In the genomic region with DNA sequence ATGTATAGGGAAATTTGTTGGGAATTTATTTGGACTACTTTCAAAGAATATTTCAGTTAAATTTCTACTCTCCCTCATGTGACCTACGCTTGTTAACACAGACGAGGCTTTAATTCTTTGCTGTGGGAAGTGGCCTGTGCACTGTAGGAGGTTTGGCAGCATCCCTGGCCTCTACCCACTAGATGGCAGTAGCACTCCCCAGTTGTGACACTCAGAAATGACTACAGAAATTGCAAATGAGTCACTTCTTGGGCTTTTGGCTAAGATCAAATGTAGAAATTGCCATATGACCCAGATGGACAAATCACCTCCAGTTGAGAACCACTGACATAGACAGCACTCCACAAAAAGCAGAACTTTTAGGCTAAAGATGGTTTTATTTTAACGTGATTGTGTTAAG, we compare ENCODE assay signal across 8 cellular contexts. TPM values are rescaled to one million over a fixed set of nuclear protein-coding genes. Genes with fewer than 3 reads are reported as not detected.
DNase-seq lines count a peak whose midpoint lies in the region; ATAC-seq, FAIRE-seq and TF ChIP-seq lines count a peak whose summit lies in the region.

No MANE protein-coding gene starts in this region.

- H3K36me3 Mint-ChIP-seq in naive B cell = no peaks in the 10 kb centered on the region

- no peaks in the 10 kb centered on the region for H3K9me3 ChIP-seq in stomach

- H3K27ac ChIP-seq in stomach = no peak overlapping the region

- intact Hi-C loops in stomach (cut with DNase I; ENCODE audit: low total_unique reads) = no loop called here

- no peak for TF ChIP-seq POLR2A in GM12892 (IDR thresholded peaks at IDR 0.05; ENCODE audit: low read depth, low read length)
- TF ChIP-seq POLR2A in stomach (IDR thresholded peaks at IDR 0.05) = no peak

- H3K36me3 ChIP-seq in stomach = no peaks in the 10 kb centered on the region

- peaks cover 0 to 17% (median 0%) of the 10 kb centered on the region in 3 donors for H3K27me3 Mint-ChIP-seq in naive B cell

- peak; percentile 66 for ATAC-seq in HG03095 (IDR thresholded peaks at IDR 0.05; ENCODE audit: unreplicated experiment)
- ATAC-seq in naive B cell (ENCODE audit: low read depth in 2 of 2) = peak; percentile 38 to 67

- FAIRE-seq in A204.1 (lab: Jason Lieb, UNC) = peak; percentile 6
- FAIRE-seq in GM12892 (lab: Jason Lieb, UNC) = peak; percentile 96

- 13 to 25% (median 22%) methylated on average over 3 of the region's 3 CpGs for WGBS in stomach, 5 donors

- H3K27me3 ChIP-seq in stomach = no peaks in the 10 kb centered on the region

- H3K4me1 ChIP-seq in stomach = no peaks in the 10 kb centered on the region

- peak; percentile 17 for DNase-seq in GM12892 (ENCODE audit: insufficient read length)
- peak; percentile 3 for DNase-seq in NK-92 (lab: John Stamatoyannopoulos, UW; ENCODE audit: unreplicated experiment)
- peak; percentile 58 for DNase-seq in activated CD8-positive, alpha-beta memory T cell treated with anti-CD3 and anti-CD28 coated beads, Interleukin-2, amount 50 U/mL, for 4 hours
- DNase-seq in epithelial cell of proximal tubule (ENCODE audit: low read depth) = no peak
- DNase-seq in naive B cell = peak; percentile 25
- peak; percentile 65 for DNase-seq in stomach

- no peak overlapping the region for H3K4me3 ChIP-seq in epithelial cell of proximal tubule (ENCODE audit: low read depth, low read length)
- H3K4me3 ChIP-seq in stomach = no peak overlapping the region

- no peaks in the 10 kb centered on the region for H3K9me3 Mint-ChIP-seq in naive B cell

- no peak for TF ChIP-seq EP300 in stomach (IDR thresholded peaks at IDR 0.05)

- H3K4me3 Mint-ChIP-seq in naive B cell = no peak overlapping the region

- H3K4me1 Mint-ChIP-seq in naive B cell = no peaks in the 10 kb centered on the region

- H3K27ac Mint-ChIP-seq in naive B cell = peak overlapping the region in 1 of 6 donors; percentile 47

- TF ChIP-seq CTCF in epithelial cell of proximal tubule (conservative IDR thresholded peaks at IDR 0.05; ENCODE audit: low read depth, low read length) (peak; percentile 76), stomach (IDR thresholded peaks at IDR 0.05) (peak in 5 of 7 experiments; percentile 17 to 67 (median 57))

RNA-seq across cellular contexts. Expression of a gene that starts 22.1 kb away (rescaled TPM):
- polyA plus RNA-seq in GM12892 (2012; ENCODE audit: missing spikeins) = 10.9 TPM
- 12.7 and 16.1 TPM in 2 replicates for total RNA-seq in epithelial cell of proximal tubule
- polyA plus RNA-seq in naive B cell (ENCODE audit: low read depth in 6 of 6) = not detected
- total RNA-seq in stomach = 10 to 100 TPM in 3 of 5 donors, 1 to 10 TPM in 2; 5.2 to 30.9 (median 11.2) TPM
- 10 to 100 TPM; 12.4 to 47.5 (median 16.6) TPM for polyA plus RNA-seq in stomach

RNA-seq across cellular contexts. Expression of a gene that starts 29.6 kb away (rescaled TPM):
- polyA plus RNA-seq in GM12892 (2012; ENCODE audit: missing spikeins) = not detected
- total RNA-seq in epithelial cell of proximal tubule = not detected in 2 replicates
- not detected for polyA plus RNA-seq in naive B cell (ENCODE audit: low read depth in 6 of 6)
- total RNA-seq in stomach = 1 to 10 TPM in 1 of 5 donors, under 1 TPM in 1, not detected in 3; 0.43 to 3.3 TPM
- under 1 TPM; 0.53 to 0.61 (median 0.56) TPM for polyA plus RNA-seq in stomach
